ENCODE assay signal across 10 cellular contexts in the genomic region with DNA sequence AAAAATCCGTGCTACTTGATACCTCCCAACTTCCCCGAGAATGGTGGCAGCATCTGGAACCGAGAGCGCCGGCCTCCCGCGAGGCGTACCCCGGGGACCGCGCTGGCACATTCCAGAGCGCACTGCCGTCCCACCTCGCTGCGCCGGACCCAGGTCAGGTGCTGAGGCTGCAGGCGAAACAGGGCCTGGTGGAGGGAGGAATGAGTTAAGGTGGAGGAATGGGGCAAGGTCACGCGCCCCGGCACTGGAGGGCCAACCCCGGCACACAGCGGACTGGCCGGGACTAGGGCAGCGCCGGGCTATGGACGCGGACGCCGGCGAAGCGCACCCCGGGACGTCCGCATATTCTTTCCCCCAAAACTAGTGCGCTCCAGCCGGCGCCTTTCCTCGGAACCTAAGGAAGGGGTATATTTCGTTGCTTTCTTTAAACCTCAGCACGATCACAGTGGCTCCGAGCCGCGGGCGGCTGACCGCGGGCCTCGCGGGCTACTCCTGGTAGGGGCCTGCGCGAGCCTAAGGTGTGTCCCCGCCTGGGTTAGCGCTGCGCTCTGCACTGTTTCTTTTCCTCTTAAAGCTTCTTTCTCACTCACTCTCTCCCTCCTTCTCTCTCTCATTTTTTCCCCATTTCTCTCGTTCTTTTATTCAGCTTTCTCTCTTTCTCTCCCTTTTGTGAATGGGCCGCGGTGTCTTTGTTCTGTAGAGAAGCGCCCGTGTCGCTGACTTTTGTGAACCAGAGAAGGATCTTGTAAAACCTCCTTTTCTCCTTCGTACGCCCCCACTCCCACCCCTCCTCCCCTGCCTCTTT. TPM values are rescaled to one million over a fixed set of nuclear protein-coding genes. Genes with fewer than 3 reads are reported as not detected.
A peak's percentile ranks its signal among the peaks of the same experiment; 100 is the strongest.
DNase-seq lines count a peak whose midpoint lies in the region; ATAC-seq and TF ChIP-seq lines count a peak whose summit lies in the region.
"Had no signal": no experiment of that assay in that cellular context is flagged by ENCODE, and none has a peak within 500 bp of the region (broad histone marks: within the 10 kb centered on the region; RNA-seq: fewer than 3 reads in every experiment).

No MANE protein-coding gene starts in this region.

- no peak for DNase-seq in Caco-2
- peak in 1 of 2 experiments; percentile 44 for DNase-seq in HAP-1 (ENCODE audit: low spot score in 2 of 2)
- peak in 1 of 9 donors; percentile 29 for DNase-seq in naive thymus-derived CD4-positive, alpha-beta T cell
- DNase-seq in OCI-M2 (lab: John Stamatoyannopoulos, UW; ENCODE audit: unreplicated experiment): no peak
- DNase-seq in GOT3 (lab: John Stamatoyannopoulos, UW): no peak
- DNase-seq: adrenal gland had no signal

- no TSS peak for BruUV-seq in Caco-2 (replicated peaks; lab: Mats Ljungman, UMichigan)

- H3K9me3 ChIP-seq in Caco-2: no peaks in the 10 kb centered on the region
- H3K9me3 ChIP-seq in HAP-1: no peaks in the 10 kb centered on the region
- H3K9me3 ChIP-seq in naive thymus-derived CD4-positive, alpha-beta T cell (ENCODE audit: control insufficient read depth in 2 of 3, low read length in 3 of 3): no peaks in the 10 kb centered on the region
- H3K9me3 ChIP-seq: adrenal gland had no signal

- H3K36me3 Mint-ChIP-seq in Caco-2 (ENCODE audit: insufficient read depth, unreplicated experiment) (peaks cover 43% of the 10 kb centered on the region), brain (peaks cover 27% of the 10 kb centered on the region)
- peaks cover 3 to 33% (median 29%) of the 10 kb centered on the region in 5 donors for H3K36me3 Mint-ChIP-seq in naive thymus-derived CD4-positive, alpha-beta T cell

- H3K27ac Mint-ChIP-seq in Caco-2 (ENCODE audit: unreplicated experiment) (peak overlapping the region; percentile 89), brain (peak overlapping the region; percentile 94 to 100 (median 98))
- H3K27ac Mint-ChIP-seq in naive thymus-derived CD4-positive, alpha-beta T cell: peak overlapping the region in 2 of 9 donors; percentile 34 to 52

- H3K4me1 Mint-ChIP-seq in Caco-2 (ENCODE audit: low read depth, unreplicated experiment): no peaks in the 10 kb centered on the region
- H3K4me1 Mint-ChIP-seq in brain: peaks cover 63% of the 10 kb centered on the region
- H3K4me1 Mint-ChIP-seq in naive thymus-derived CD4-positive, alpha-beta T cell: peaks cover 30 to 69% (median 53%) of the 10 kb centered on the region in 7 donors

- CTCF ChIA-PET in Caco-2 (lab: Charles Lee): no interaction called here
- CTCF ChIA-PET in naive thymus-derived CD4-positive, alpha-beta T cell (lab: Charles Lee): no interaction called here

- in situ Hi-C loops in HAP-1 (cut with MboI; ENCODE audit: low sequenced_read_pairs): loop anchor here (25.0 kb wide), 2 partner anchors 261 to 586 kb away; no protein-coding TSS in a partner anchor

- H3K36me3 ChIP-seq in Caco-2 (ENCODE audit: control insufficient read depth, insufficient read depth, low read length): no peaks in the 10 kb centered on the region; the same call in 1 of the 2 replicates
- peaks cover 15% of the 10 kb centered on the region for H3K36me3 ChIP-seq in HAP-1 (replicated peaks)
- no peaks in the 10 kb centered on the region for H3K36me3 ChIP-seq in naive thymus-derived CD4-positive, alpha-beta T cell (ENCODE audit: control insufficient read depth in 2 of 3, insufficient read depth in 3 of 3, low read length in 3 of 3)
- H3K36me3 ChIP-seq: adrenal gland had no signal

- no peaks in the 10 kb centered on the region for H3K9me3 Mint-ChIP-seq in Caco-2 (ENCODE audit: unreplicated experiment)
- H3K9me3 Mint-ChIP-seq in brain: peaks cover 0 to 8% (median 0%) of the 10 kb centered on the region in 5 experiments
- H3K9me3 Mint-ChIP-seq in naive thymus-derived CD4-positive, alpha-beta T cell: peaks cover 0 to 11% (median 0%) of the 10 kb centered on the region in 11 donors

- H3K4me3 ChIP-seq in Caco-2 (ENCODE audit: low read depth, low read length) (no peak overlapping the region; the same call in 1 of the 2 replicates), HAP-1 (peak overlapping the region; percentile 66)
- H3K4me3 ChIP-seq in naive thymus-derived CD4-positive, alpha-beta T cell (ENCODE audit: low read length): no peak overlapping the region

- peak overlapping the region; percentile 85 for H3K4me3 Mint-ChIP-seq in Caco-2 (ENCODE audit: unreplicated experiment)
- H3K4me3 Mint-ChIP-seq in brain: peak overlapping the region; percentile 84 to 95 (median 89)
- H3K4me3 Mint-ChIP-seq in naive thymus-derived CD4-positive, alpha-beta T cell: peak overlapping the region; percentile 48 to 90 (median 82)

- no peak overlapping the region for H3K27ac ChIP-seq in naive thymus-derived CD4-positive, alpha-beta T cell (ENCODE audit: low read depth, low read length)
- H3K27ac ChIP-seq: adrenal gland, Peyer's patch had no signal

- TF ChIP-seq CTCF in Caco-2 (IDR thresholded peaks at IDR 0.05; ENCODE audit: insufficient read depth in 1 of 2, low read depth in 1 of 2, low read length in 1 of 2, severe bottlenecking in 1 of 2, unreplicated experiment in 1 of 2): no peak
- TF ChIP-seq CTCF in brain (conservative IDR thresholded peaks at IDR 0.05): no peak

- intact Hi-C loops in Caco-2 (cut with micrococcal nuclease; ENCODE audit: unreplicated experiment): no loop called here
- intact Hi-C loops in naive thymus-derived CD4-positive, alpha-beta T cell (cut with micrococcal nuclease): loop anchor here in 1 of 2 donors (1.0 kb wide), 1 partner anchor 11 kb away; no protein-coding TSS in a partner anchor

- H3K27me3 ChIP-seq in Caco-2 (replicated peaks; ENCODE audit: control insufficient read depth, insufficient read depth, low read length) (no peaks in the 10 kb centered on the region), HAP-1 (ENCODE audit: low read depth) (no peaks in the 10 kb centered on the region)
- peaks cover 5 to 16% of the 10 kb centered on the region in 2 donors for H3K27me3 ChIP-seq in naive thymus-derived CD4-positive, alpha-beta T cell (ENCODE audit: control insufficient read depth in 2 of 2, insufficient read depth in 2 of 2, low read length in 2 of 2)

- ATAC-seq in naive thymus-derived CD4-positive, alpha-beta T cell: no peak
- ATAC-seq in GM21381 (IDR thresholded peaks at IDR 0.05; ENCODE audit: unreplicated experiment) (no peak), GM21367 (IDR thresholded peaks at IDR 0.05; ENCODE audit: unreplicated experiment) (no peak)

- H3K4me1 ChIP-seq in Caco-2 (no peaks in the 10 kb centered on the region), HAP-1 (peaks cover 8% of the 10 kb centered on the region)
- peaks cover 26 to 27% of the 10 kb centered on the region in 2 donors for H3K4me1 ChIP-seq in naive thymus-derived CD4-positive, alpha-beta T cell (ENCODE audit: control insufficient read depth in 2 of 2, insufficient read depth in 2 of 2, low read length in 2 of 2)

- H3K27me3 Mint-ChIP-seq in Caco-2 (ENCODE audit: insufficient read depth, unreplicated experiment): no peaks in the 10 kb centered on the region
- peaks cover 86% of the 10 kb centered on the region for H3K27me3 Mint-ChIP-seq in brain
- H3K27me3 Mint-ChIP-seq in naive thymus-derived CD4-positive, alpha-beta T cell: peaks cover 65 to 83% (median 75%) of the 10 kb centered on the region in 5 donors

- POLR2A ChIA-PET in Caco-2 (lab: Charles Lee): no interaction called here
- POLR2A ChIA-PET in naive thymus-derived CD4-positive, alpha-beta T cell (lab: Charles Lee): no interaction called here

RNA-seq across cellular contexts. Expression of a gene that starts 2.1 kb away (rescaled TPM):
- total RNA-seq in Caco-2 (2022): 14.4 and 16.0 TPM in 2 replicates
- polyA plus RNA-seq in brain (ENCODE audit: insufficient read depth, low read depth, low replicate concordance): 1.0 TPM
- not detected for total RNA-seq in naive thymus-derived CD4-positive, alpha-beta T cell
- not detected for polyA plus RNA-seq in naive thymus-derived CD4-positive, alpha-beta T cell
- total RNA-seq: adrenal gland, Peyer's patch had no signal

Comparison
In these comparisons a context has a peak if more than half of its experiments do, and no peak if none do; other contexts are left out.
1. RNA of a gene that starts 2.1 kb away (total RNA-seq): 14.4 to 16.0 TPM in Caco-2; not detected in naive thymus-derived CD4-positive, alpha-beta T cell; every median in the first group is over 10 times any median in the second.
2. Peak in every context shown above with its lines, with median percentiles within 50 percentile points of each other: H3K4me3 Mint-ChIP-seq.